8 cellular contexts compared by ENCODE assay signal in the genomic region with DNA sequence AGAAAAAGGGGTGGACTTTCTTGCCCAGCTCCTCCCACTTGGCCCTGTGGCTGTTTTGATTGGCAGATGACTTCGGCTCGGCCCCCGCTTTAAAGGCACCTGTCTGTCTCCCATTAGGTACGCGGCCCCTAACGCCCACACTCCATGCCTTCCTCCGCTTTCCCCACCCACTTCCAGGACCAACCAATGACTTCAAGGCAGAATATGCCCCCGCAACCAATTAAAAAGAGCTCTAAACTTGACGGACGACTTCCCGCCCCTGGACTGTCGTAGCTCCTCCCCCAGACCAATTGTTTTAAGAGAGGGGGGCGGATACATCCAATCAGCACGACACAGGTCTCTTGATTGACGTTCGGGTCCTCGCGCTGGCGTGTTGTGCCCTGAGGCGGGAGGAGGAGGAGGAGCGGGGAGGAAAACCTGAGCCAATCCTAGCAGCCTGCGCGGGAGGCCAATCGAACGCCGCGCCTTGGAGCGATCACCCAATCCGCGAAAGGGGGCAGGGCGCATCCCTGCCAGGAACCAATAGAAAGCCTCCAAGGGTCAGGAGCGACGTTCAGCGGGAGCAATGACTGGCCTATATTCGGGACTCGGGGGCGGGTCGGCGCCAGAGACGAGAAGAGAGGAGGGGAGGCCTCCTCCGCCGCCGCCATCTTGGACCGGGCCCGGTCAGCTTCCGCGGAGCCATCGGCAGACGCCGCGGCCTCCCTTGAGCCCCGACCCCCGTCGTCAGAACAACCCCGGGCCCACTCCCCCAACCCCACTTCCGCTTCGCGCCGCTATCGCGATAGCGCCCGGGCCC. TPM values are rescaled to one million over a fixed set of nuclear protein-coding genes. Genes with fewer than 3 reads are reported as not detected.
DNase-seq lines count a peak whose midpoint lies in the region; ATAC-seq and TF ChIP-seq lines count a peak whose summit lies in the region.

TSS of gene CNOT3 (plus strand) at position 649 of the 799 bp plus-strand sequence. CDS start 5,217 bp downstream, outside the sequence.

- intact Hi-C loops in mammary epithelial cell (cut with micrococcal nuclease), result loop anchor here (1.0 kb wide), 3 partner anchors 22 to 52 kb away; partner anchors contain the start of genes LENG1, MBOAT7, PRPF31 and TFPT

- no peaks in the 10 kb centered on the region for H3K9me3 ChIP-seq in WERI-Rb-1 (ENCODE audit: severe bottlenecking)
- no peaks in the 10 kb centered on the region for H3K9me3 ChIP-seq in mammary epithelial cell (replicated peaks; ENCODE audit: insufficient read depth, low read length)
- H3K9me3 ChIP-seq in iPS-18c (ENCODE audit: control insufficient read depth, insufficient read depth, low read length), result peaks cover 2% of the 10 kb centered on the region
- no peaks in the 10 kb centered on the region for H3K9me3 ChIP-seq in skeletal muscle tissue (ENCODE audit: control insufficient read depth in 3 of 3, low read length in 3 of 3)

- dilution Hi-C loops in mammary epithelial cell (cut with HindIII; ENCODE audit: low sequenced_read_pairs), result no loop called here

- CTCF ChIA-PET in mammary epithelial cell (lab: Charles Lee; ENCODE audit: low non-redundant PET), result interaction anchor here (0.6 to 1.3 kb wide), 7 partner anchors 22 to 745 kb away, joined by 4 to 9 read pairs (median 6); partner anchors contain the start of genes LENG1, PRPF31 and TFPT

- H3K4me3 ChIP-seq in WERI-Rb-1 (ENCODE audit: low read depth, low read length), result peak within 1 kb of the TSS; percentile 84
- H3K4me3 ChIP-seq in mammary epithelial cell (replicated peaks in 1 of 3; ENCODE audit: insufficient read depth in 1 of 3, low read depth in 2 of 3, low read length in 3 of 3), result peak within 1 kb of the TSS; percentile 67 to 86 (median 69)
- H3K4me3 ChIP-seq in iPS-18c (ENCODE audit: insufficient read depth, low read depth, low read length), result peak within 1 kb of the TSS; percentile 77
- H3K4me3 ChIP-seq in skeletal muscle tissue (ENCODE audit: low read length in 3 of 3), result peak within 1 kb of the TSS; percentile 78 to 93 (median 88)

- 4% methylated on average over 28 of the region's 63 CpGs for WGBS in mammary epithelial cell (ENCODE audit: low coverage, missing lambda C conversion rate)

- peak within 1 kb of the TSS; percentile 98 for H3K4me2 ChIP-seq in mammary epithelial cell (ENCODE audit: insufficient read depth, low read depth, low read length)

- peaks cover 42% of the 10 kb centered on the region for H3K36me3 ChIP-seq in WERI-Rb-1
- H3K36me3 ChIP-seq in mammary epithelial cell (ENCODE audit: insufficient read depth, low read length), result peaks cover 2% of the 10 kb centered on the region
- peaks cover 4 to 18% (median 8%) of the 10 kb centered on the region in 3 donors for H3K36me3 ChIP-seq in skeletal muscle tissue (ENCODE audit: control insufficient read depth in 3 of 3, insufficient read depth in 3 of 3, low read length in 3 of 3)

- peak within 1 kb of the TSS; percentile 72 for H2AFZ ChIP-seq in mammary epithelial cell (ENCODE audit: low read depth, low read length)

- peaks cover 46% of the 10 kb centered on the region for H3K79me2 ChIP-seq in mammary epithelial cell (ENCODE audit: insufficient read depth, low read length)

- ATAC-seq in GM18873 (IDR thresholded peaks at IDR 0.05; ENCODE audit: low FRiP score, unreplicated experiment) (peak; percentile 82), HG03139 (IDR thresholded peaks at IDR 0.05; ENCODE audit: unreplicated experiment) (peak; percentile 70)

- H3K27ac ChIP-seq in WERI-Rb-1, result peak within 1 kb of the TSS; percentile 95
- H3K27ac ChIP-seq in mammary epithelial cell (ENCODE audit: insufficient read depth, low read depth, low read length), result peak within 1 kb of the TSS; percentile 59
- H3K27ac ChIP-seq in skeletal muscle tissue (ENCODE audit: low read depth, low read length), result peak within 1 kb of the TSS; percentile 95

- H3K27me3 ChIP-seq in WERI-Rb-1 (ENCODE audit: insufficient read depth, low read depth, severe bottlenecking) (no peaks in the 10 kb centered on the region), mammary epithelial cell (ENCODE audit: insufficient read depth, low read length) (no peaks in the 10 kb centered on the region), skeletal muscle tissue (ENCODE audit: control insufficient read depth in 3 of 3, insufficient read depth in 3 of 3, low read length in 3 of 3) (no peaks in the 10 kb centered on the region)

- DNase-seq in ACHN (peak; percentile 98), NCI-H2227 (lab: John Stamatoyannopoulos, UW; ENCODE audit: unreplicated experiment) (peak; percentile 100), WERI-Rb-1 (peak; percentile 99), mammary epithelial cell (peak; percentile 100)

- no TSS peak for BruUV-seq in mammary epithelial cell (replicated peaks; lab: Mats Ljungman, UMichigan)

- no peaks in the 10 kb centered on the region for H4K20me1 ChIP-seq in mammary epithelial cell (ENCODE audit: insufficient read depth, low read length)

- no peak for TF ChIP-seq CTCF in WERI-Rb-1 (IDR thresholded peaks at IDR 0.05; ENCODE audit: low read depth, low read length)
- no peak for TF ChIP-seq CTCF in mammary epithelial cell (conservative IDR thresholded peaks at IDR 0.05 in 1 of 2, IDR thresholded peaks at IDR 0.05 in 1 of 2; ENCODE audit: extremely low read depth in 1 of 2, insufficient read depth in 1 of 2, low read depth in 1 of 2, low read length in 2 of 2)

- H3K4me1 ChIP-seq in mammary epithelial cell (ENCODE audit: insufficient read depth, low read length) (peaks cover 18% of the 10 kb centered on the region), skeletal muscle tissue (ENCODE audit: control insufficient read depth in 3 of 3, insufficient read depth in 3 of 3, low read length in 3 of 3) (peaks cover 33 to 40% (median 38%) of the 10 kb centered on the region in 3 donors)

- H3K9ac ChIP-seq in mammary epithelial cell (ENCODE audit: insufficient read depth, low read length) (peak within 1 kb of the TSS; percentile 65), skeletal muscle tissue (ENCODE audit: low read depth in 1 of 3, low read length in 3 of 3) (peak within 1 kb of the TSS; percentile 76 to 93 (median 92))

- in situ Hi-C loops in ACHN (cut with HindIII; ENCODE audit: low pct_ligation_motif_present, low pct_unique_long_range_greater_than_20kb, low sequenced_read_pairs), result no loop called here
- in situ Hi-C loops in mammary epithelial cell (cut with MboI; ENCODE audit: low sequenced_read_pairs in 2 of 2), result no loop called here

RNA-seq across cellular contexts. Expression of gene CNOT3, which starts in this region (rescaled TPM):
- total RNA-seq in mammary epithelial cell (10 to 100 TPM in 1 of 2 donors, 1 to 10 TPM in 1; 4.3 to 54.1 TPM), skeletal muscle tissue (6.3 TPM)
- polyA plus RNA-seq in mammary epithelial cell, result 10.5 TPM
- polyA minus RNA-seq in mammary epithelial cell, result 33.2 TPM

Comparison
In these comparisons a context has a peak if more than half of its experiments do, and no peak if none do; other contexts are left out.
1. Peak in every context shown above with its lines: DNase-seq, ATAC-seq, H3K4me3 ChIP-seq and H3K27ac ChIP-seq.